In genomic region chr1:246506440-246506784, GRCh38 we compare ENCODE assay signal across 1 cellular context.
TF ChIP-seq lines count a peak whose summit lies in the region.

No MANE protein-coding gene starts in this region.

TF ChIP-seq in GM23338, 12 proteins besides CTCF, POLR2A, EP300 and RAD21:
- TF ChIP-seq ZNF462 (CRISPR knock-in tag; IDR thresholded peaks at IDR 0.05) (no peak), POLR2AphosphoS5 (IDR thresholded peaks at IDR 0.05; ENCODE audit: low read depth) (no peak), ZNF331 (CRISPR knock-in tag; IDR thresholded peaks at IDR 0.05; ENCODE audit: low read depth) (no peak), REST (IDR thresholded peaks at IDR 0.05; ENCODE audit: unreplicated experiment) (no peak), ZNF114 (CRISPR knock-in tag; IDR thresholded peaks at IDR 0.05) (no peak), EZH2 (IDR thresholded peaks at IDR 0.05; ENCODE audit: low read depth, unreplicated experiment) (no peak), NANOG (IDR thresholded peaks at IDR 0.05; ENCODE audit: borderline replicate concordance) (no peak)
